In genomic region chr2:15793978-15794377, GRCh38 we compare ENCODE assay signal across 1 cellular context.
TF ChIP-seq lines count a peak whose summit lies in the region.

No MANE protein-coding gene starts in this region.

TF ChIP-seq in GM23338, 12 proteins besides CTCF, POLR2A, EP300 and RAD21 (continued from another document):
- TF ChIP-seq ZNF462 (CRISPR knock-in tag; IDR thresholded peaks at IDR 0.05) (no peak), EZH2 (IDR thresholded peaks at IDR 0.05; ENCODE audit: low read depth, unreplicated experiment) (no peak), ZNF114 (CRISPR knock-in tag; IDR thresholded peaks at IDR 0.05) (no peak), CREB1 (CRISPR knock-in tag; IDR thresholded peaks at IDR 0.05; ENCODE audit: low read depth) (no peak), REST (IDR thresholded peaks at IDR 0.05; ENCODE audit: unreplicated experiment) (no peak), NANOG (IDR thresholded peaks at IDR 0.05; ENCODE audit: borderline replicate concordance) (no peak), ZNF331 (CRISPR knock-in tag; IDR thresholded peaks at IDR 0.05; ENCODE audit: low read depth) (no peak), ETS1 (IDR thresholded peaks at IDR 0.05) (no peak), STAT1 (IDR thresholded peaks at IDR 0.05; ENCODE audit: unreplicated experiment) (no peak), JUNB (IDR thresholded peaks at IDR 0.05; ENCODE audit: unreplicated experiment) (no peak), EZH2phosphoT487 (IDR thresholded peaks at IDR 0.05; ENCODE audit: unreplicated experiment) (no peak)
